ENCODE assay signal across 1 cellular context in genomic region chr4:73653695-73654106, GRCh38.
A peak's percentile ranks its signal among the peaks of the same experiment; 100 is the strongest.
TF ChIP-seq lines count a peak whose summit lies in the region.

No MANE protein-coding gene starts in this region.

TF ChIP-seq in GM12878, 131 proteins besides CTCF, POLR2A, EP300 and RAD21 (continued from another document):
- peak; percentile 100 for TF ChIP-seq ZNF384 (IDR thresholded peaks at IDR 0.05; ENCODE audit: borderline replicate concordance, low read depth, low read length)
- peak; percentile 59; the same call in 1 of the 2 replicates for TF ChIP-seq TCF12 (IDR thresholded peaks at IDR 0.05; ENCODE audit: low read depth, low read length)
- no peak for TF ChIP-seq RB1 (IDR thresholded peaks at IDR 0.05; ENCODE audit: borderline replicate concordance)
- TF ChIP-seq TCF3 (IDR thresholded peaks at IDR 0.05; ENCODE audit: borderline replicate concordance, insufficient read depth, low read depth, low read length): 0 out of 2 replicates have a peak, but pooled peaks have one; percentile 51
- 0 out of 2 replicates have a peak, but pooled peaks have one; percentile 40 for TF ChIP-seq MYB (IDR thresholded peaks at IDR 0.05; ENCODE audit: borderline replicate concordance, low read depth, low read length)
- TF ChIP-seq RUNX3 (IDR thresholded peaks at IDR 0.05; ENCODE audit: low read length): peak; percentile 66
- TF ChIP-seq YBX1 (IDR thresholded peaks at IDR 0.05): no peak
- TF ChIP-seq MYC (IDR thresholded peaks at IDR 0.05; ENCODE audit: insufficient read depth, insufficient read length, insufficient replicate concordance, low read length, severe bottlenecking): no peak
- no peak for TF ChIP-seq USF1 (IDR thresholded peaks at IDR 0.05; ENCODE audit: borderline replicate concordance, extremely low read length, insufficient read depth, low read depth, low read length)
- 0 out of 2 replicates have a peak, but pooled peaks have one; percentile 40 for TF ChIP-seq NBN (IDR thresholded peaks at IDR 0.05)
TF ChIP-seq in GM12878: peak in this region for 11.
